Comparison of ENCODE assay signal across 7 cellular contexts in genomic region chr3:131033480-131034080, GRCh38. TPM values are rescaled to one million over a fixed set of nuclear protein-coding genes. Genes with fewer than 3 reads are reported as not detected.
A peak's percentile ranks its signal among the peaks of the same experiment; 100 is the strongest.
DNase-seq lines count a peak whose midpoint lies in the region; ATAC-seq and TF ChIP-seq lines count a peak whose summit lies in the region.

No MANE protein-coding gene starts in this region.

- no peaks in the 10 kb centered on the region for H3K27me3 ChIP-seq in upper lobe of left lung

- H3K9me3 ChIP-seq in upper lobe of left lung = no peaks in the 10 kb centered on the region

- no peaks in the 10 kb centered on the region for H3K9me3 Mint-ChIP-seq in activated CD8-positive, alpha-beta T cell treated with anti-CD3 and anti-CD28 coated beads, Interleukin-2, amount 10 ng/mL, durations not matched to agents 7 days and 5 days (ENCODE audit: insufficient read depth)

- H3K36me3 Mint-ChIP-seq in activated CD8-positive, alpha-beta T cell treated with anti-CD3 and anti-CD28 coated beads, Interleukin-2, amount 10 ng/mL, durations not matched to agents 7 days and 5 days (ENCODE audit: low read depth) = no peaks in the 10 kb centered on the region

- peak; percentile 60 for ATAC-seq in GM21381 (IDR thresholded peaks at IDR 0.05; ENCODE audit: unreplicated experiment)
- peak; percentile 72 for ATAC-seq in activated CD8-positive, alpha-beta T cell treated with anti-CD3 and anti-CD28 coated beads, Interleukin-2, amount 10 ng/mL, durations not matched to agents 7 days and 5 days
- ATAC-seq in upper lobe of left lung (ENCODE audit: low FRiP score in 2 of 2) = peak in 1 of 2 donors; percentile 58

- peak; percentile 36 to 60 (median 50) for TF ChIP-seq CTCF in upper lobe of left lung (IDR thresholded peaks at IDR 0.05)

- peak; percentile 70 for DNase-seq in DMS53 (lab: John Stamatoyannopoulos, UW)
- peak; percentile 52 for DNase-seq in NCI-H1694 (lab: John Stamatoyannopoulos, UW)
- peak; percentile 54 for DNase-seq in activated CD8-positive, alpha-beta T cell treated with anti-CD3 and anti-CD28 coated beads, Interleukin-2, amount 10 ng/mL, durations not matched to agents 7 days and 5 days
- DNase-seq in inferior parietal cortex (ENCODE audit: extremely low spot score) = peak; percentile 86
- DNase-seq in upper lobe of left lung = no peak
- no peak for DNase-seq in effector CD8-positive, alpha-beta T cell (lab: John Stamatoyannopoulos, UW)

- peaks cover 0 to 3% (median 0%) of the 10 kb centered on the region in 4 donors for H3K4me1 ChIP-seq in upper lobe of left lung

- no peak for TF ChIP-seq POLR2A in upper lobe of left lung (IDR thresholded peaks at IDR 0.05)

- no peak overlapping the region for H3K27ac Mint-ChIP-seq in activated CD8-positive, alpha-beta T cell treated with anti-CD3 and anti-CD28 coated beads, Interleukin-2, amount 10 ng/mL, durations not matched to agents 7 days and 5 days

- CTCF ChIA-PET in activated CD8-positive, alpha-beta T cell treated with anti-CD3 and anti-CD28 coated beads, Interleukin-2, amount 10 ng/mL, durations not matched to agents 7 days and 5 days (lab: Charles Lee) = interaction anchor here (0.6 to 2.3 kb wide), 15 partner anchors 8 to 762 kb away, joined by 3 to 11 read pairs (median 5); partner anchors contain the start of gene NUDT16

- H3K27ac ChIP-seq in upper lobe of left lung = no peak overlapping the region

- POLR2A ChIA-PET in activated CD8-positive, alpha-beta T cell treated with anti-CD3 and anti-CD28 coated beads, Interleukin-2, amount 10 ng/mL, durations not matched to agents 7 days and 5 days (lab: Charles Lee) = no interaction called here

- H3K4me3 ChIP-seq in upper lobe of left lung = no peak overlapping the region

- H3K27me3 Mint-ChIP-seq in activated CD8-positive, alpha-beta T cell treated with anti-CD3 and anti-CD28 coated beads, Interleukin-2, amount 10 ng/mL, durations not matched to agents 7 days and 5 days (ENCODE audit: low read depth) = no peaks in the 10 kb centered on the region

- no peak overlapping the region for H3K4me3 Mint-ChIP-seq in activated CD8-positive, alpha-beta T cell treated with anti-CD3 and anti-CD28 coated beads, Interleukin-2, amount 10 ng/mL, durations not matched to agents 7 days and 5 days

- H3K4me1 Mint-ChIP-seq in activated CD8-positive, alpha-beta T cell treated with anti-CD3 and anti-CD28 coated beads, Interleukin-2, amount 10 ng/mL, durations not matched to agents 7 days and 5 days (ENCODE audit: low read depth) = no peaks in the 10 kb centered on the region

- H3K36me3 ChIP-seq in upper lobe of left lung = peaks cover 0 to 3% (median 0%) of the 10 kb centered on the region in 4 donors

- TF ChIP-seq EP300 in upper lobe of left lung (IDR thresholded peaks at IDR 0.05) = no peak

- 13 to 14% methylated on average over 1 of the region's 1 CpG for WGBS in upper lobe of left lung, 2 donors

RNA-seq across cellular contexts. Expression of gene NEK11, which starts 6.9 kb away (rescaled TPM):
- 1 to 10 TPM in 1 of 2 experiments, under 1 TPM in 1; 0.58 to 1.7 TPM for total RNA-seq in activated CD8-positive, alpha-beta T cell treated with anti-CD3 and anti-CD28 coated beads, Interleukin-2, amount 10 ng/mL, durations not matched to agents 7 days and 5 days
- total RNA-seq in upper lobe of left lung = 10 to 100 TPM in 4 of 6 donors, 1 to 10 TPM in 2; 2.4 to 40.4 (median 14.6) TPM

RNA-seq across cellular contexts. Expression of gene ASTE1, which starts 7.0 kb away (rescaled TPM):
- total RNA-seq in activated CD8-positive, alpha-beta T cell treated with anti-CD3 and anti-CD28 coated beads, Interleukin-2, amount 10 ng/mL, durations not matched to agents 7 days and 5 days = 10 to 100 TPM; 11.7 to 14.0 TPM
- 1 to 10 TPM in 5 of 6 donors, under 1 TPM in 1; 0.67 to 6.8 (median 6.2) TPM for total RNA-seq in upper lobe of left lung

Comparison
In these comparisons a context has a peak if more than half of its experiments do, and no peak if none do; other contexts are left out.
1. DNase-seq: peak in DMS53 (single experiment), NCI-H1694 (single experiment), activated CD8-positive, alpha-beta T cell treated with anti-CD3 and anti-CD28 coated beads, Interleukin-2, amount 10 ng/mL, durations not matched to agents 7 days and 5 days (single experiment) and inferior parietal cortex (single experiment); none in upper lobe of left lung (0 of 2) and effector CD8-positive, alpha-beta T cell (single experiment).